Comparison of ENCODE assay signal across 18 cellular contexts in genomic region chr14:43165651-43166050, GRCh38.
"Had no signal": no experiment of that assay in that cellular context is flagged by ENCODE, and none has a peak within 500 bp of the region (broad histone marks: within the 10 kb centered on the region; RNA-seq: fewer than 3 reads in every experiment).

No MANE protein-coding gene starts in this region.

- DNase-seq: cortex of kidney; effector memory CD4-positive, alpha-beta T cell; esophagus squamous epithelium; foreskin melanocyte; head of caudate nucleus; hippocampal formation; mesendoderm; naive thymus-derived CD4-positive, alpha-beta T cell; nephron progenitor cell; psoas muscle; retina; stimulated activated CD4-positive, alpha-beta T cell treated with anti-CD3 and anti-CD28 coated beads, Interleukin-2, amount 100 ng/mL, for 24 hours; stimulated activated CD4-positive, alpha-beta T cell treated with anti-CD3 and anti-CD28 coated beads, Interleukin-4, amount 100 ng/mL, for 4 hours; stimulated activated naive B cell treated with anti-CD40 and anti-IgM and Interleukin-4, amounts not matched to agents 10 μg/mL and 1 μg/mL and 100 μg/mL, for 72 hours; stimulated activated naive CD8-positive, alpha-beta T cell treated with anti-CD3 and anti-CD28 coated beads, Interleukin-15, amount 100 ng/mL, for 72 hours; testis; upper lobe of right lung had no signal

- ATAC-seq: naive thymus-derived CD4-positive, alpha-beta T cell; psoas muscle; sciatic nerve; stimulated activated naive B cell treated with anti-CD40 and anti-IgM and Interleukin-4, amounts not matched to agents 10 μg/mL and 1 μg/mL and 100 μg/mL, for 72 hours; stimulated activated naive CD8-positive, alpha-beta T cell treated with anti-CD3 and anti-CD28 coated beads, Interleukin-15, amount 100 ng/mL, for 72 hours; upper lobe of right lung had no signal
